ENCODE assay signal across 25 cellular contexts in genomic region chr12:77345336-77345735, GRCh38.
"Had no signal": no experiment of that assay in that cellular context is flagged by ENCODE, and none has a peak within 500 bp of the region (broad histone marks: within the 10 kb centered on the region; RNA-seq: fewer than 3 reads in every experiment).

No MANE protein-coding gene starts in this region.

- DNase-seq: activated CD4-positive, alpha-beta memory T cell treated with anti-CD3 and anti-CD28 coated beads, Interleukin-2, amount 10 ng/mL, durations not matched to agents 7 days and 5 days; activated CD4-positive, alpha-beta T cell treated with anti-CD3 and anti-CD28 coated beads, Interleukin-2, amount 10 ng/mL, durations not matched to agents 7 days and 5 days; activated CD4-positive, CD25-positive, alpha-beta regulatory T cell; activated gamma-delta T cell; activated naive CD4-positive, alpha-beta T cell treated with anti-CD3 and anti-CD28 coated beads for 36 hours; activated T-cell treated with anti-CD3 and anti-CD28 coated beads for 4 hours; activated T-cell treated with anti-CD3 and anti-CD28 coated beads, Interleukin-2, amount 50 U/mL, for 48 hours; brain microvascular endothelial cell; caudate nucleus; MG63; MV-4-11; NCI-H1092 treated with DMSO at 0.1 percent for 48 hours; NCI-H1436; NCI-H187; NCI-H2081; NCI-H446; NCI-H524; Peyer's patch; SHP77 treated with DMSO at 0.1 percent for 48 hours; T-cell; T-helper 2 cell; T1000 had no signal

- H3K27me3 Mint-ChIP-seq: activated CD4-positive, alpha-beta memory T cell treated with anti-CD3 and anti-CD28 coated beads, Interleukin-2, amount 10 ng/mL, durations not matched to agents 7 days and 5 days; activated CD4-positive, alpha-beta T cell treated with anti-CD3 and anti-CD28 coated beads, Interleukin-2, amount 10 ng/mL, durations not matched to agents 7 days and 5 days; activated naive CD8-positive, alpha-beta T cell; activated T-helper 17 cell treated with anti-CD3 and anti-CD28 coated beads, Interleukin-2, amount 50 U/mL, for 72 hours; T-cell had no signal

- H3K27ac ChIP-seq: brain microvascular endothelial cell, Peyer's patch, RWPE1 had no signal

- H3K4me1 Mint-ChIP-seq: activated CD4-positive, alpha-beta memory T cell treated with anti-CD3 and anti-CD28 coated beads, Interleukin-2, amount 10 ng/mL, durations not matched to agents 7 days and 5 days; activated CD4-positive, alpha-beta T cell treated with anti-CD3 and anti-CD28 coated beads, Interleukin-2, amount 10 ng/mL, durations not matched to agents 7 days and 5 days; activated T-helper 17 cell treated with anti-CD3 and anti-CD28 coated beads, Interleukin-2, amount 50 U/mL, for 72 hours; T-cell had no signal

- ATAC-seq: activated T-helper 17 cell treated with anti-CD3 and anti-CD28 coated beads, Interleukin-2, amount 50 U/mL, for 72 hours; T-cell had no signal

- H3K27ac Mint-ChIP-seq: activated CD4-positive, alpha-beta memory T cell treated with anti-CD3 and anti-CD28 coated beads, Interleukin-2, amount 10 ng/mL, durations not matched to agents 7 days and 5 days; activated CD4-positive, alpha-beta T cell treated with anti-CD3 and anti-CD28 coated beads, Interleukin-2, amount 10 ng/mL, durations not matched to agents 7 days and 5 days; activated naive CD4-positive, alpha-beta T cell treated with anti-CD3 and anti-CD28 coated beads for 36 hours; activated naive CD8-positive, alpha-beta T cell; activated T-helper 17 cell treated with anti-CD3 and anti-CD28 coated beads, Interleukin-2, amount 50 U/mL, for 72 hours; T-cell had no signal

- H3K9me3 ChIP-seq: MG63, Peyer's patch had no signal

- H3K9me3 Mint-ChIP-seq: activated CD4-positive, alpha-beta memory T cell treated with anti-CD3 and anti-CD28 coated beads, Interleukin-2, amount 10 ng/mL, durations not matched to agents 7 days and 5 days; activated CD4-positive, alpha-beta T cell treated with anti-CD3 and anti-CD28 coated beads, Interleukin-2, amount 10 ng/mL, durations not matched to agents 7 days and 5 days; activated naive CD4-positive, alpha-beta T cell treated with anti-CD3 and anti-CD28 coated beads for 36 hours; activated T-helper 17 cell treated with anti-CD3 and anti-CD28 coated beads, Interleukin-2, amount 50 U/mL, for 72 hours; T-cell had no signal

- H3K36me3 Mint-ChIP-seq: activated naive CD8-positive, alpha-beta T cell; T-cell had no signal

- H3K4me1 ChIP-seq: Peyer's patch had no signal

- H3K27me3 ChIP-seq: brain microvascular endothelial cell, MG63, Peyer's patch had no signal

- H3K4me3 Mint-ChIP-seq: activated CD4-positive, alpha-beta memory T cell treated with anti-CD3 and anti-CD28 coated beads, Interleukin-2, amount 10 ng/mL, durations not matched to agents 7 days and 5 days; activated CD4-positive, alpha-beta T cell treated with anti-CD3 and anti-CD28 coated beads, Interleukin-2, amount 10 ng/mL, durations not matched to agents 7 days and 5 days; activated naive CD4-positive, alpha-beta T cell treated with anti-CD3 and anti-CD28 coated beads for 36 hours; activated naive CD8-positive, alpha-beta T cell; activated T-helper 17 cell treated with anti-CD3 and anti-CD28 coated beads, Interleukin-2, amount 50 U/mL, for 72 hours; T-cell had no signal
